In the genomic region with DNA sequence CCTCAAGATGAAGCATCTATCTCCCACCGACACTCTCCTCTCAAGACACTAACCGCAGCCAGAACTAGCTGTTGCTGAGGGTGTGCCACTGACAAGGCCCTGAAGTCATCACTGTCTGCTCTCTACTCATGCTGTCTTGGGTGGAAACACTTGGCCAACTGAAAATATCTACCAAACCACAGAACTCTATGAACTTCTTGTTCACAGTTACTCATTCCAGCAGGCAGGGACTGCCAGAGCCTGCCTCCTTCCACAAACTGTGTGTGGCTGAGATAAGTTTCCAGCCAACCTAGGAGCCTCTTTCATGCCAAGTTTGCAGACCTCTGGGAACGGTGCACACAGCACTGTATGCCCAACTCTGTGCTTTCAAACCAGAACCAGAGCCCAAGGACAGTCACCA, we compare ENCODE assay signal across 1 cellular context.
TF ChIP-seq lines count a peak whose summit lies in the region.

No MANE protein-coding gene starts in this region.

TF ChIP-seq in H1, 55 proteins besides CTCF, POLR2A, EP300 and RAD21 (continued from another document):
- TF ChIP-seq, protein P1, sequence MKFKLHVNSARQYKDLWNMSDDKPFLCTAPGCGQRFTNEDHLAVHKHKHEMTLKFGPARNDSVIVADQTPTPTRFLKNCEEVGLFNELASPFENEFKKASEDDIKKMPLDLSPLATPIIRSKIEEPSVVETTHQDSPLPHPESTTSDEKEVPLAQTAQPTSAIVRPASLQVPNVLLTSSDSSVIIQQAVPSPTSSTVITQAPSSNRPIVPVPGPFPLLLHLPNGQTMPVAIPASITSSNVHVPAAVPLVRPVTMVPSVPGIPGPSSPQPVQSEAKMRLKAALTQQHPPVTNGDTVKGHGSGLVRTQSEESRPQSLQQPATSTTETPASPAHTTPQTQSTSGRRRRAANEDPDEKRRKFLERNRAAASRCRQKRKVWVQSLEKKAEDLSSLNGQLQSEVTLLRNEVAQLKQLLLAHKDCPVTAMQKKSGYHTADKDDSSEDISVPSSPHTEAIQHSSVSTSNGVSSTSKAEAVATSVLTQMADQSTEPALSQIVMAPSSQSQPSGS (IDR thresholded peaks at IDR 0.05; ENCODE audit: low read length) = no peak
- TF ChIP-seq NRF1 (IDR thresholded peaks at IDR 0.05; ENCODE audit: low read depth, low read length) (no peak), KDM4A (IDR thresholded peaks at IDR 0.05; ENCODE audit: low read depth, low read length, severe bottlenecking) (no peak), HDAC2 (IDR thresholded peaks at IDR 0.05; ENCODE audit: borderline replicate concordance in 1 of 2, low read depth in 2 of 2, low read length in 2 of 2) (no peak), GABPA (IDR thresholded peaks at IDR 0.05; ENCODE audit: borderline replicate concordance, insufficient read depth, low read length) (no peak), JUN (IDR thresholded peaks at IDR 0.05; ENCODE audit: low read depth, low read length) (no peak), PHF8 (conservative IDR thresholded peaks at IDR 0.05; ENCODE audit: low read depth, low read length) (no peak), HDAC6 (IDR thresholded peaks at IDR 0.05; ENCODE audit: low read depth, low read length) (no peak), BRCA1 (IDR thresholded peaks at IDR 0.05; ENCODE audit: low read depth, low read length) (no peak), GTF2F1 (IDR thresholded peaks at IDR 0.05; ENCODE audit: borderline replicate concordance, low read depth, low read length) (no peak), RNF2 (IDR thresholded peaks at IDR 0.05; ENCODE audit: borderline replicate concordance, low read depth, low read length, missing control alignments, poor library complexity, severe bottlenecking) (no peak)
- TF ChIP-seq, protein P2, sequence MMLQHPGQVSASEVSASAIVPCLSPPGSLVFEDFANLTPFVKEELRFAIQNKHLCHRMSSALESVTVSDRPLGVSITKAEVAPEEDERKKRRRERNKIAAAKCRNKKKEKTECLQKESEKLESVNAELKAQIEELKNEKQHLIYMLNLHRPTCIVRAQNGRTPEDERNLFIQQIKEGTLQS (IDR thresholded peaks at IDR 0.05; ENCODE audit: insufficient read depth, low read depth, low read length) = no peak
